8 cellular contexts compared by ENCODE assay signal in genomic region chr11:116852261-116853125, GRCh38. TPM values are rescaled to one million over a fixed set of nuclear protein-coding genes. Genes with fewer than 3 reads are reported as not detected.
DNase-seq lines count a peak whose midpoint lies in the region; ATAC-seq lines count a peak whose summit lies in the region.

No MANE protein-coding gene starts in this region.

- peak overlapping the region; percentile 93 for H3K27ac Mint-ChIP-seq in activated T-cell treated with anti-CD3 and anti-CD28 coated beads, Interleukin-2, amount 50 U/mL, for 72 hours

- H3K36me3 Mint-ChIP-seq in activated T-cell treated with anti-CD3 and anti-CD28 coated beads, Interleukin-2, amount 50 U/mL, for 72 hours (ENCODE audit: insufficient read depth in 2 of 2), result peaks cover 10 to 12% of the 10 kb centered on the region in 2 donors

- intact Hi-C loops in Right ventricle myocardium superior (cut with DNase I), result no loop called here
- intact Hi-C loops in Right ventricle myocardium inferior (cut with DNase I), result no loop called here

- DNase-seq in Right ventricle myocardium superior, result no peak
- no peak for DNase-seq in Right ventricle myocardium inferior (ENCODE audit: missing footprints)
- DNase-seq in activated T-cell treated with anti-CD3 and anti-CD28 coated beads, Interleukin-2, amount 50 U/mL, for 72 hours, result no peak
- peak; percentile 32 for DNase-seq in left kidney (ENCODE audit: low read depth, low spot score)
- DNase-seq in occipital lobe (lab: John Stamatoyannopoulos, UW), result no peak
- DNase-seq in UCSD-AML1 (lab: John Stamatoyannopoulos, UW; ENCODE audit: unreplicated experiment), result no peak
- DNase-seq in caudate nucleus (lab: John Stamatoyannopoulos, UW), result no peak
- DNase-seq in SW480 (ENCODE audit: low spot score), result no peak

- H3K27me3 Mint-ChIP-seq in activated T-cell treated with anti-CD3 and anti-CD28 coated beads, Interleukin-2, amount 50 U/mL, for 72 hours (ENCODE audit: low read depth), result no peaks in the 10 kb centered on the region

- no peak overlapping the region for H3K27ac ChIP-seq in caudate nucleus (ENCODE audit: low read depth, low read length)

- ATAC-seq in Right ventricle myocardium superior (ENCODE audit: poor library complexity) (peak; percentile 45), Right ventricle myocardium inferior (no peak)
- peak in 1 of 2 donors; percentile 14 for ATAC-seq in activated T-cell treated with anti-CD3 and anti-CD28 coated beads, Interleukin-2, amount 50 U/mL, for 72 hours (replicated peaks in 1 of 2)

- peaks cover 51% of the 10 kb centered on the region for H3K4me1 Mint-ChIP-seq in activated T-cell treated with anti-CD3 and anti-CD28 coated beads, Interleukin-2, amount 50 U/mL, for 72 hours (ENCODE audit: low read depth)

- H3K4me3 Mint-ChIP-seq in activated T-cell treated with anti-CD3 and anti-CD28 coated beads, Interleukin-2, amount 50 U/mL, for 72 hours, result peak overlapping the region; percentile 84 to 86

- no peaks in the 10 kb centered on the region for H3K9me3 Mint-ChIP-seq in activated T-cell treated with anti-CD3 and anti-CD28 coated beads, Interleukin-2, amount 50 U/mL, for 72 hours

RNA-seq across cellular contexts. Expression of gene APOA1, which starts 15.1 kb away (rescaled TPM):
- 8.4 TPM for total RNA-seq in Right ventricle myocardium superior
- 5.4 TPM for total RNA-seq in Right ventricle myocardium inferior
- total RNA-seq in activated T-cell treated with anti-CD3 and anti-CD28 coated beads, Interleukin-2, amount 50 U/mL, for 72 hours, result not detected
- 0.78 TPM for total RNA-seq in occipital lobe

RNA-seq across cellular contexts. Expression of gene APOC3, which starts 22.8 kb away (rescaled TPM):
- total RNA-seq in Right ventricle myocardium superior (0.46 TPM), Right ventricle myocardium inferior (not detected), occipital lobe (not detected)
- total RNA-seq in activated T-cell treated with anti-CD3 and anti-CD28 coated beads, Interleukin-2, amount 50 U/mL, for 72 hours, result not detected

RNA-seq across cellular contexts. Expression of gene APOA4, which starts 29.4 kb away (rescaled TPM):
- total RNA-seq in Right ventricle myocardium superior (not detected), Right ventricle myocardium inferior (not detected), occipital lobe (not detected)
- total RNA-seq in activated T-cell treated with anti-CD3 and anti-CD28 coated beads, Interleukin-2, amount 50 U/mL, for 72 hours, result not detected
